Comparison of ENCODE assay signal across 22 cellular contexts in the genomic region with DNA sequence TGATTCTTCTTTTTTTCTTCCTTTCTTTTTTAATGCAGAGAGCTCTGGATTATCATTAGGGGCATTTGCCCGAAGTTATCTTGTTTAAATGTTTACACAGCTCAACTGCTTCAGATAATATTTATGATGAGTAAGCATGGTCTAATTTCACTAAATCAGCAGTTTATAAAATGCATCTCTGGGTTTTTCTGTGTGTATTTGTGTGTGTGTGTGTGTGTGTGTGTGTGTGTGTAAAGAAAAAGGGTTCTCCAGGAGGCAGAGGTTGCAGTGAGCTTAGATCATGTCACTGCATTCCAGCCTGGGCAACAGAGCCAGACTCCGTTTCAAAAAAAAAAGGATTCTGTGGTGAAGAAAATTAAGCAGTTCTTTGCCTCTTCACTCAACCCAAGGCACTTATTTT.
"Had no signal": no experiment of that assay in that cellular context is flagged by ENCODE, and none has a peak within 500 bp of the region (broad histone marks: within the 10 kb centered on the region; RNA-seq: fewer than 3 reads in every experiment).

No MANE protein-coding gene starts in this region.

- H3K4me3 ChIP-seq: body of pancreas, heart left ventricle, right atrium auricular region, spleen had no signal

- H3K9me3 ChIP-seq: body of pancreas, heart left ventricle, right atrium auricular region, spleen had no signal

- H3K9me3 Mint-ChIP-seq: activated T-cell treated with anti-CD3 and anti-CD28 coated beads, Interleukin-2, amount 50 U/mL, for 72 hours; naive B cell had no signal

- DNase-seq: activated CD4-positive, alpha-beta T cell treated with anti-CD3 and anti-CD28 coated beads for 48 hours; activated CD8-positive, alpha-beta memory T cell treated with anti-CD3 and anti-CD28 coated beads, Interleukin-2, amount 50 U/mL, for 4 hours; activated CD8-positive, alpha-beta T cell treated with anti-CD3 and anti-CD28 coated beads, Interleukin-2, amount 10 ng/mL, durations not matched to agents 7 days and 5 days; activated gamma-delta T cell; activated T-cell treated with anti-CD3 and anti-CD28 coated beads, Interleukin-2, amount 50 U/mL, for 72 hours; amniotic stem cell; body of pancreas; caudate nucleus; cortex of kidney; effector CD4-positive, alpha-beta T cell; heart left ventricle; left colon; mammary epithelial cell; naive B cell; nucleus accumbens; spleen had no signal

- H3K27me3 ChIP-seq: body of pancreas, heart left ventricle, right atrium auricular region, spleen had no signal

- H3K36me3 ChIP-seq: heart left ventricle, right atrium auricular region, spleen had no signal

- H3K27ac Mint-ChIP-seq: activated naive CD4-positive, alpha-beta T cell treated with anti-CD3 and anti-CD28 coated beads, Interleukin-2, amount 50 U/mL, for 72 hours; activated T-cell treated with anti-CD3 and anti-CD28 coated beads, Interleukin-2, amount 50 U/mL, for 72 hours; progenitor cell of endocrine pancreas; T-helper 1 cell treated with Interleukin-12 subunit alpha and Interleukin-12 subunit beta and Interleukin-4 antibody, amounts not matched to agents 30 μg/mL and 1 μg/mL, for 36 hours had no signal

- H3K4me3 Mint-ChIP-seq: activated CD8-positive, alpha-beta T cell treated with anti-CD3 and anti-CD28 coated beads, Interleukin-2, amount 10 ng/mL, durations not matched to agents 7 days and 5 days; activated T-cell treated with anti-CD3 and anti-CD28 coated beads, Interleukin-2, amount 50 U/mL, for 72 hours; T-helper 1 cell treated with Interleukin-12 subunit alpha and Interleukin-12 subunit beta and Interleukin-4 antibody, amounts not matched to agents 30 μg/mL and 1 μg/mL, for 36 hours had no signal

- H3K4me1 ChIP-seq: right atrium auricular region had no signal

- H3K27me3 Mint-ChIP-seq: progenitor cell of endocrine pancreas had no signal

- H3K27ac ChIP-seq: body of pancreas, right atrium auricular region had no signal

- H3K36me3 Mint-ChIP-seq: naive B cell had no signal

- FAIRE-seq: frontal cortex, urothelium cell line had no signal
